Comparison of ENCODE assay signal across 8 cellular contexts in genomic region chr6:158972241-158973233, GRCh38.
A peak's percentile ranks its signal among the peaks of the same experiment; 100 is the strongest.
DNase-seq lines count a peak whose midpoint lies in the region; FAIRE-seq and TF ChIP-seq lines count a peak whose summit lies in the region.

No MANE protein-coding gene starts in this region.

- H3K4me3 ChIP-seq in parathyroid adenoma (ENCODE audit: low read depth, low read length): no peak overlapping the region

- H3K79me2 ChIP-seq in parathyroid adenoma: no peaks in the 10 kb centered on the region

- H3K4me2 ChIP-seq in parathyroid adenoma (ENCODE audit: low read length): no peak overlapping the region

- peak; percentile 89 for FAIRE-seq in TTC549 (lab: Jason Lieb, UNC)

- H3K4me1 ChIP-seq in parathyroid adenoma: no peaks in the 10 kb centered on the region

- DNase-seq in NCI-H510A treated with DMSO at 0.1 percent for 48 hours (lab: John Stamatoyannopoulos, UW) (peak; percentile 47), NCI-H510A (lab: John Stamatoyannopoulos, UW) (no peak), NCI-H1105 (lab: John Stamatoyannopoulos, UW) (peak; percentile 75), foreskin melanocyte (peak; percentile 44), UCSD-AML1 (lab: John Stamatoyannopoulos, UW; ENCODE audit: unreplicated experiment) (no peak)
- no peak for DNase-seq in stimulated activated CD8-positive, alpha-beta memory T cell treated with anti-CD3 and anti-CD28 coated beads, Interleukin-4, amount 100 ng/mL, for 48 hours

- TF ChIP-seq CTCF in parathyroid adenoma (IDR thresholded peaks at IDR 0.05): peak; percentile 65

- no peaks in the 10 kb centered on the region for H3K27me3 ChIP-seq in parathyroid adenoma (ENCODE audit: control insufficient read depth, insufficient read depth, low read length)

- no peaks in the 10 kb centered on the region for H3K9me3 ChIP-seq in parathyroid adenoma (ENCODE audit: control insufficient read depth, low read length)

- H3K36me3 ChIP-seq in parathyroid adenoma (ENCODE audit: control insufficient read depth, insufficient read depth, low read length): peaks cover 3% of the 10 kb centered on the region

- no peak overlapping the region for H3K9ac ChIP-seq in parathyroid adenoma

- no peak overlapping the region for H2AFZ ChIP-seq in parathyroid adenoma

- H3K27ac ChIP-seq in parathyroid adenoma: no peak overlapping the region

Comparison
In these comparisons a context has a peak if more than half of its experiments do, and no peak if none do; other contexts are left out.
1. DNase-seq: peak in NCI-H510A treated with DMSO at 0.1 percent for 48 hours (single experiment), NCI-H1105 (single experiment) and foreskin melanocyte (single experiment); none in NCI-H510A (single experiment), stimulated activated CD8-positive, alpha-beta memory T cell treated with anti-CD3 and anti-CD28 coated beads, Interleukin-4, amount 100 ng/mL, for 48 hours (single experiment) and UCSD-AML1 (single experiment).